Comparison of ENCODE assay signal across 17 cellular contexts in the genomic region with DNA sequence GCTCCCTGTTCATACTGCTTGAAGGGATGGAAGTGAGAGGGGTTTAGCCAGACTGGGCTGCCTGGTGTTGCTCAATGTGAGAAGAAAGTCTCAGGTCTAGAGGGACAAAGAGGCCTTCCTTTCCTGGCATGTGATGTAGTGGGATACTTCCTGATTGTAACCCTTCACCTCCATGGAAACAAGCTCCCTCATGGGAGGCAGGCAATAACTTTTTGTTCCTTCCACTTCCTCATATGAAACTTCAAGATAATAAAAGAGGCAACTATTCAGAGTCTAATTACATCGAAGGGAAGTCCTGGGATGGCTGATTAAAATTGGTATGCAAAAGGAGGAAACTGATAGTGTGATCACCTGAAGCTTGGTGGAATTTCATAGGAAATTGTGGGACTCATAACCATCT.
"Had no signal": no experiment of that assay in that cellular context is flagged by ENCODE, and none has a peak within 500 bp of the region (broad histone marks: within the 10 kb centered on the region; RNA-seq: fewer than 3 reads in every experiment).

No MANE protein-coding gene starts in this region.

- DNase-seq: activated CD4-positive, alpha-beta memory T cell treated with anti-CD3 and anti-CD28 coated beads, Interleukin-2, amount 10 ng/mL, durations not matched to agents 7 days and 5 days; activated naive CD4-positive, alpha-beta T cell treated with anti-CD3 and anti-CD28 coated beads, Interleukin-2, amount 10 ng/mL, durations not matched to agents 7 days and 5 days; activated T-cell treated with anti-CD3 and anti-CD28 coated beads, Interleukin-2, amount 50 U/mL, for 24 hours; dermis blood vessel endothelial cell; effector memory CD8-positive, alpha-beta T cell; hypothalamus; ovary; stimulated activated CD4-positive, alpha-beta T cell treated with anti-CD3 and anti-CD28 coated beads, Interleukin-12 subunit alpha, Interleukin-12 subunit beta, amount 100 ng/mL, for 4 hours; stimulated activated CD4-positive, alpha-beta T cell treated with anti-CD3 and anti-CD28 coated beads, Interleukin-2, amount 100 ng/mL, for 24 hours; transverse colon; WERI-Rb-1 had no signal

- H3K9me3 ChIP-seq: ascending aorta, ovary, transverse colon, vagina had no signal

- H3K4me1 ChIP-seq: ascending aorta, transverse colon, vagina had no signal

- ATAC-seq: effector memory CD8-positive, alpha-beta T cell; stimulated activated effector memory CD8-positive, alpha-beta T cell treated with anti-CD3 and anti-CD28 coated beads, Interleukin-12 subunit alpha, Interleukin-12 subunit beta, amount 100 ng/mL, for 72 hours had no signal

- H3K27me3 Mint-ChIP-seq: activated CD4-positive, alpha-beta memory T cell treated with anti-CD3 and anti-CD28 coated beads, Interleukin-2, amount 10 ng/mL, durations not matched to agents 7 days and 5 days; activated naive CD4-positive, alpha-beta T cell treated with anti-CD3 and anti-CD28 coated beads, Interleukin-2, amount 10 ng/mL, durations not matched to agents 7 days and 5 days; activated T-cell treated with anti-CD3 and anti-CD28 coated beads, Interleukin-2, amount 50 U/mL, for 24 hours; effector memory CD8-positive, alpha-beta T cell had no signal

- H3K27me3 ChIP-seq: ascending aorta, ovary, transverse colon, vagina had no signal

- H3K27ac Mint-ChIP-seq: activated CD4-positive, alpha-beta memory T cell treated with anti-CD3 and anti-CD28 coated beads, Interleukin-2, amount 10 ng/mL, durations not matched to agents 7 days and 5 days; activated naive CD4-positive, alpha-beta T cell treated with anti-CD3 and anti-CD28 coated beads, Interleukin-2, amount 10 ng/mL, durations not matched to agents 7 days and 5 days; activated T-cell treated with anti-CD3 and anti-CD28 coated beads, Interleukin-2, amount 50 U/mL, for 24 hours; effector memory CD8-positive, alpha-beta T cell; nephron; stimulated activated effector memory CD8-positive, alpha-beta T cell treated with anti-CD3 and anti-CD28 coated beads, Interleukin-12 subunit alpha, Interleukin-12 subunit beta, amount 100 ng/mL, for 72 hours; T-helper 2 cell treated with Interferon-gamma antibody and Interleukin-4, amounts not matched to agents 5 μg/mL and 100 μg/mL, for 36 hours had no signal

- H3K9me3 Mint-ChIP-seq: activated CD4-positive, alpha-beta memory T cell treated with anti-CD3 and anti-CD28 coated beads, Interleukin-2, amount 10 ng/mL, durations not matched to agents 7 days and 5 days; activated naive CD4-positive, alpha-beta T cell treated with anti-CD3 and anti-CD28 coated beads, Interleukin-2, amount 10 ng/mL, durations not matched to agents 7 days and 5 days; activated T-cell treated with anti-CD3 and anti-CD28 coated beads, Interleukin-2, amount 50 U/mL, for 24 hours; effector memory CD8-positive, alpha-beta T cell; nephron; stimulated activated effector memory CD8-positive, alpha-beta T cell treated with anti-CD3 and anti-CD28 coated beads, Interleukin-12 subunit alpha, Interleukin-12 subunit beta, amount 100 ng/mL, for 72 hours had no signal

- H3K36me3 Mint-ChIP-seq: activated naive CD4-positive, alpha-beta T cell treated with anti-CD3 and anti-CD28 coated beads, Interleukin-2, amount 10 ng/mL, durations not matched to agents 7 days and 5 days; stimulated activated effector memory CD8-positive, alpha-beta T cell treated with anti-CD3 and anti-CD28 coated beads, Interleukin-12 subunit alpha, Interleukin-12 subunit beta, amount 100 ng/mL, for 72 hours had no signal

- H3K27ac ChIP-seq: ascending aorta, epithelial cell of prostate, ovary, transverse colon, vagina, WERI-Rb-1 had no signal

- H3K36me3 ChIP-seq: ascending aorta, ovary, transverse colon, vagina, WERI-Rb-1 had no signal

- H3K4me1 Mint-ChIP-seq: activated CD4-positive, alpha-beta memory T cell treated with anti-CD3 and anti-CD28 coated beads, Interleukin-2, amount 10 ng/mL, durations not matched to agents 7 days and 5 days; activated naive CD4-positive, alpha-beta T cell treated with anti-CD3 and anti-CD28 coated beads, Interleukin-2, amount 10 ng/mL, durations not matched to agents 7 days and 5 days; nephron; stimulated activated effector memory CD8-positive, alpha-beta T cell treated with anti-CD3 and anti-CD28 coated beads, Interleukin-12 subunit alpha, Interleukin-12 subunit beta, amount 100 ng/mL, for 72 hours had no signal

- H3K4me3 Mint-ChIP-seq: activated CD4-positive, alpha-beta memory T cell treated with anti-CD3 and anti-CD28 coated beads, Interleukin-2, amount 10 ng/mL, durations not matched to agents 7 days and 5 days; activated naive CD4-positive, alpha-beta T cell treated with anti-CD3 and anti-CD28 coated beads, Interleukin-2, amount 10 ng/mL, durations not matched to agents 7 days and 5 days; activated T-cell treated with anti-CD3 and anti-CD28 coated beads, Interleukin-2, amount 50 U/mL, for 24 hours; effector memory CD8-positive, alpha-beta T cell; nephron; stimulated activated effector memory CD8-positive, alpha-beta T cell treated with anti-CD3 and anti-CD28 coated beads, Interleukin-12 subunit alpha, Interleukin-12 subunit beta, amount 100 ng/mL, for 72 hours; T-helper 2 cell treated with Interferon-gamma antibody and Interleukin-4, amounts not matched to agents 5 μg/mL and 100 μg/mL, for 36 hours had no signal

- H3K4me3 ChIP-seq: ascending aorta, ovary, transverse colon, vagina had no signal
